1 cellular context compared by ENCODE assay signal in genomic region chr5:150579462-150580400, GRCh38.
TF ChIP-seq lines count a peak whose summit lies in the region.

No MANE protein-coding gene starts in this region.

TF ChIP-seq in GM12878, 131 proteins besides CTCF, POLR2A, EP300 and RAD21:
- TF ChIP-seq REST (IDR thresholded peaks at IDR 0.05; ENCODE audit: low read depth, low read length): 0 out of 2 replicates have a peak, but pooled peaks have one; percentile 25
- no peak for TF ChIP-seq PAX8 (IDR thresholded peaks at IDR 0.05)
- TF ChIP-seq PAX5 (IDR thresholded peaks at IDR 0.05; ENCODE audit: borderline replicate concordance, low read depth, low read length): no peak
TF ChIP-seq in GM12878: peak in this region for 1.
